27 cellular contexts compared by ENCODE assay signal in genomic region chr3:125190781-125191180, GRCh38. TPM values are rescaled to one million over a fixed set of nuclear protein-coding genes. Genes with fewer than 3 reads are reported as not detected.
"Had no signal": no experiment of that assay in that cellular context is flagged by ENCODE, and none has a peak within 500 bp of the region (broad histone marks: within the 10 kb centered on the region; RNA-seq: fewer than 3 reads in every experiment).

No MANE protein-coding gene starts in this region.

- DNase-seq: heart left ventricle; islet precursor cell; midbrain; mucosa of descending colon; naive thymus-derived CD8-positive, alpha-beta T cell; nucleus accumbens; pancreas; retina; right lobe of liver; stimulated activated CD4-positive, alpha-beta T cell treated with anti-CD3 and anti-CD28 coated beads, Interleukin-12 subunit alpha, Interleukin-12 subunit beta, amount 100 ng/mL, for 4 hours; stimulated activated CD4-positive, alpha-beta T cell treated with anti-CD3 and anti-CD28 coated beads, Interleukin-15, amount 100 ng/mL, for 24 hours; stimulated activated CD4-positive, alpha-beta T cell treated with anti-CD3 and anti-CD28 coated beads, Interleukin-2, amount 100 ng/mL, for 24 hours; stimulated activated CD4-positive, alpha-beta T cell treated with anti-CD3 and anti-CD28 coated beads, Interleukin-4, amount 100 ng/mL, for 1 hour; stimulated activated naive B cell treated with anti-CD40 and anti-IgM and Interleukin-4, amounts not matched to agents 10 μg/mL and 1 μg/mL and 100 μg/mL, for 72 hours; stimulated activated naive CD8-positive, alpha-beta T cell treated with anti-CD3 and anti-CD28 coated beads, Interleukin-15, Interleukin-2, amounts not matched to agents 100 U/mL and 50 U/mL, for 24 hours; stomach; testis; thyroid gland; transverse colon; upper lobe of left lung had no signal

- H3K9me3 Mint-ChIP-seq: naive thymus-derived CD8-positive, alpha-beta T cell; nephron; neural crest cell; stimulated activated naive B cell treated with anti-CD40 and anti-IgM and Interleukin-4, amounts not matched to agents 10 μg/mL and 1 μg/mL and 100 μg/mL, for 72 hours had no signal

- H3K27me3 ChIP-seq: heart left ventricle, hepatocyte, pancreas, right lobe of liver, stomach, testis, thyroid gland, transverse colon, upper lobe of left lung, vagina had no signal

- H3K36me3 Mint-ChIP-seq: naive thymus-derived CD8-positive, alpha-beta T cell had no signal

- H3K27ac ChIP-seq: heart left ventricle, hepatocyte, pancreas, prostate gland, right lobe of liver, stomach, testis, thyroid gland, transverse colon, upper lobe of left lung, vagina had no signal

- ATAC-seq: heart left ventricle; left lobe of liver; mucosa of descending colon; naive thymus-derived CD8-positive, alpha-beta T cell; pancreas; right lobe of liver; stimulated activated naive B cell treated with anti-CD40 and anti-IgM and Interleukin-4, amounts not matched to agents 10 μg/mL and 1 μg/mL and 100 μg/mL, for 72 hours; stimulated activated naive CD8-positive, alpha-beta T cell treated with anti-CD3 and anti-CD28 coated beads, Interleukin-15, Interleukin-2, amounts not matched to agents 100 U/mL and 50 U/mL, for 24 hours had no signal

- H3K36me3 ChIP-seq: heart left ventricle, prostate gland, right lobe of liver, thyroid gland, transverse colon, upper lobe of left lung, vagina had no signal

- H3K4me1 ChIP-seq: pancreas, prostate gland, right lobe of liver, upper lobe of left lung had no signal

- H3K9me3 ChIP-seq: heart left ventricle, mucosa of descending colon, pancreas, prostate gland, right lobe of liver, stomach, testis, thyroid gland, transverse colon, upper lobe of left lung, vagina had no signal

- H3K4me3 ChIP-seq: heart left ventricle, hepatocyte, lung, mucosa of descending colon, pancreas, prostate gland, right lobe of liver, stomach, testis, thyroid gland, transverse colon, upper lobe of left lung, vagina had no signal

- H3K27ac Mint-ChIP-seq: stimulated activated naive B cell treated with anti-CD40 and anti-IgM and Interleukin-4, amounts not matched to agents 10 μg/mL and 1 μg/mL and 100 μg/mL, for 72 hours had no signal

- H3K4me3 Mint-ChIP-seq: naive thymus-derived CD8-positive, alpha-beta T cell; nephron; neural crest cell; stimulated activated naive B cell treated with anti-CD40 and anti-IgM and Interleukin-4, amounts not matched to agents 10 μg/mL and 1 μg/mL and 100 μg/mL, for 72 hours had no signal

RNA-seq across cellular contexts. Expression of gene SLC12A8, which starts 21.8 kb away (rescaled TPM):
- polyA plus RNA-seq: naive thymus-derived CD8-positive, alpha-beta T cell had no signal
